In genomic region chr9:88757406-88758010, GRCh38 we compare ENCODE assay signal across 18 cellular contexts.
DNase-seq lines count a peak whose midpoint lies in the region; TF ChIP-seq lines count a peak whose summit lies in the region.
"Had no signal": no experiment of that assay in that cellular context is flagged by ENCODE, and none has a peak within 500 bp of the region (broad histone marks: within the 10 kb centered on the region; RNA-seq: fewer than 3 reads in every experiment).

No MANE protein-coding gene starts in this region.

- H3K4me1 Mint-ChIP-seq in neural progenitor cell = peaks cover 36% of the 10 kb centered on the region
- H3K4me1 Mint-ChIP-seq: T-cell had no signal

- 0 out of 2 replicates have a peak, but pooled peaks cover 5% of the 10 kb centered on the region for H3F3A ChIP-seq in OCI-LY1 (ENCODE audit: insufficient read depth, low read length)
- no peaks in the 10 kb centered on the region for H3F3A ChIP-seq in neural progenitor cell (ENCODE audit: low read depth)

- H3K4me3 Mint-ChIP-seq in neural progenitor cell = no peak overlapping the region
- H3K4me3 Mint-ChIP-seq: T-cell had no signal

- H3K27me3 Mint-ChIP-seq in neural progenitor cell (ENCODE audit: insufficient read depth, low read depth) = peaks cover 4% of the 10 kb centered on the region

- no peaks in the 10 kb centered on the region for H3K9me2 ChIP-seq in OCI-LY1 (ENCODE audit: low read depth, low read length)

- peaks cover 2% of the 10 kb centered on the region for H3K36me3 Mint-ChIP-seq in neural progenitor cell
- H3K36me3 Mint-ChIP-seq: T-cell had no signal

- no peaks in the 10 kb centered on the region for H3K79me2 ChIP-seq in OCI-LY1 (ENCODE audit: insufficient read depth, low read length)
- no peaks in the 10 kb centered on the region for H3K79me2 ChIP-seq in neural progenitor cell (ENCODE audit: low read depth)

- H4K20me1 ChIP-seq in OCI-LY1 (ENCODE audit: insufficient read depth, low read length) (no peaks in the 10 kb centered on the region), neural progenitor cell (ENCODE audit: low read depth) (no peaks in the 10 kb centered on the region)

- H3K4me3 ChIP-seq in BE2C (ENCODE audit: low read depth, low read length) (no peak overlapping the region), OCI-LY1 (ENCODE audit: low read depth, low read length, poor library complexity, severe bottlenecking) (no peak overlapping the region), neural progenitor cell (no peak overlapping the region)
- H3K4me3 ChIP-seq: A549, SJCRH30 had no signal

- TF ChIP-seq CTCF in BE2C (IDR thresholded peaks at IDR 0.05; ENCODE audit: low read depth, low read length) = no peak
- TF ChIP-seq CTCF in OCI-LY1 (IDR thresholded peaks at IDR 0.05; ENCODE audit: low read length) = no peak
- TF ChIP-seq CTCF in neural progenitor cell (IDR thresholded peaks at IDR 0.05) = no peak

- peaks cover 4% of the 10 kb centered on the region for H3K9me3 Mint-ChIP-seq in neural progenitor cell
- H3K9me3 Mint-ChIP-seq: T-cell had no signal

- H3K4me1 ChIP-seq in BE2C (peaks cover 15% of the 10 kb centered on the region), OCI-LY1 (ENCODE audit: insufficient read depth, low read length, severe bottlenecking) (peaks cover 55% of the 10 kb centered on the region), neural progenitor cell (peaks cover 5% of the 10 kb centered on the region)
- H3K4me1 ChIP-seq: A549, SJCRH30 had no signal

- DNase-seq in BE2C (peak; percentile 79), NCI-H1105 (lab: John Stamatoyannopoulos, UW) (peak; percentile 65), neural progenitor cell (ENCODE audit: low spot score) (no peak), hepatic stellate cell (ENCODE audit: low spot score) (no peak), GF-D8 (lab: John Stamatoyannopoulos, UW) (no peak), COR-L47 (lab: John Stamatoyannopoulos, UW) (no peak), epidermal melanocyte (ENCODE audit: insufficient read length, low spot score) (no peak)
- DNase-seq: H7, Karpas-422, MM.1S, NCI-H187 treated with DMSO at 0.1 percent for 48 hours, NCI-H69, SJCRH30, T-cell had no signal

- peak overlapping the region; percentile 27; the same call in 1 of the 2 replicates for H3K4me2 ChIP-seq in OCI-LY1 (ENCODE audit: low read length)
- no peak overlapping the region for H3K4me2 ChIP-seq in neural progenitor cell
- H3K4me2 ChIP-seq: A549 had no signal

- no peaks in the 10 kb centered on the region for H3K36me3 ChIP-seq in BE2C
- no peaks in the 10 kb centered on the region for H3K36me3 ChIP-seq in OCI-LY1 (ENCODE audit: insufficient read depth, low read length)
- no peaks in the 10 kb centered on the region for H3K36me3 ChIP-seq in neural progenitor cell
- H3K36me3 ChIP-seq: SJCRH30 had no signal

- peak overlapping the region; percentile 31; the same call in 1 of the 2 replicates for H3K9ac ChIP-seq in OCI-LY1 (ENCODE audit: low read length)
- no peak overlapping the region for H3K9ac ChIP-seq in neural progenitor cell

- peak overlapping the region; percentile 11 for H3K27ac Mint-ChIP-seq in neural progenitor cell
- H3K27ac Mint-ChIP-seq: T-cell had no signal

- H2AFZ ChIP-seq in OCI-LY1 (ENCODE audit: low read length) = peak overlapping the region; percentile 88; the same call in 1 of the 2 replicates
- no peak overlapping the region for H2AFZ ChIP-seq in neural progenitor cell (replicated peaks)

- H3K9me3 ChIP-seq in BE2C (no peaks in the 10 kb centered on the region), OCI-LY1 (ENCODE audit: low read length) (no peaks in the 10 kb centered on the region), neural progenitor cell (ENCODE audit: low read depth) (no peaks in the 10 kb centered on the region)
- H3K9me3 ChIP-seq: A549, SJCRH30 had no signal

- H3K27ac ChIP-seq in OCI-LY1 (ENCODE audit: low read depth, low read length, poor library complexity, severe bottlenecking) (peak overlapping the region; percentile 80), neural progenitor cell (no peak overlapping the region)
- H3K27ac ChIP-seq: C4-2B, RWPE1, SJCRH30 had no signal

- H3K27me3 ChIP-seq in BE2C = no peaks in the 10 kb centered on the region
- H3K27me3 ChIP-seq in OCI-LY1 (ENCODE audit: insufficient read depth, low read length) = no peaks in the 10 kb centered on the region
- H3K27me3 ChIP-seq in neural progenitor cell = no peaks in the 10 kb centered on the region
- H3K27me3 ChIP-seq: SJCRH30 had no signal

Comparison
In these comparisons a context has a peak if more than half of its experiments do, and no peak if none do; other contexts are left out.
1. DNase-seq: peak in BE2C (single experiment) and NCI-H1105 (single experiment); none in neural progenitor cell (single experiment), hepatic stellate cell (single experiment), GF-D8 (single experiment), COR-L47 (single experiment) and epidermal melanocyte (single experiment).